In the genomic region with DNA sequence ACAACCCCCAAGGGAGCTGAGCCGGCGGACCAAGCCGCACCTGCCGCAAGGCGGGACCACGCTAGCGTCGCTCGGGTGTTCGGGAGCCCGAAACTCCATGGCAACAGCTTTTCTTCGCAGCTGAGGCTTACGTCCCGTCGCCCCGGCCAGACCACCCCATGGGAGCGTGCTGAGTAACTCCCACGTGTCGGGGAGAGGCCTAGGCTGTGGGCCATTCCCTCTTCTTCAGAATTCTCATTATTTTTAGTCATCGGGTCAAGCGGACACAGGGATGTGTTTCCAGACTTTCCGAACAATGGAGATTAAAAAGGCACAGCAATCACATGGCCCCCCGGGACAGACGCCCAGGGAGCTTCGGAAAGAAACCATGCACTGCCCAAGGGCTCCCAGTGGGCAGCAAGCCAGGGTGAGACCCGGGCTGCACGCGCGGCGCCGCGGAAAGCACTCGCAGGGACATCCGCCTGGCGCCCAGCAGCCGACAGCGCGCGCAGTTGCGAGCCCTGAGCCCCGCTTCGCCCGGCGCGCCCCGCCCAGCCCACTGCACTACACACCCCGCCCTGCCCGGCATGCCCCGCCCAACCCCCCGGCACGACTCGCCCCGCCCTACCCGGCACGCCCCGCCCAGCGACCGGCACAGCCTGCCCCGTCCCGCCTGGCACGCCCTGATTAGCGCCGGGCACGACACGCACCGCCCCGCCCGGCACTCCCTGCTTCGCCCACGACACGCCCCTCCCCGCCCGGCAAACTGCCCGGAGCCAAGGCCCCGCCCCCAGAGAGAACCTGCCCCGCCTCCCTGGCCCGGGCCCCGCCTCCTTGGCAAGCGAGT, we compare ENCODE assay signal across 8 cellular contexts. TPM values are rescaled to one million over a fixed set of nuclear protein-coding genes. Genes with fewer than 3 reads are reported as not detected.
A peak's percentile ranks its signal among the peaks of the same experiment; 100 is the strongest.
DNase-seq lines count a peak whose midpoint lies in the region; ATAC-seq and TF ChIP-seq lines count a peak whose summit lies in the region.

No MANE protein-coding gene starts in this region.

- H3K4me3 ChIP-seq in CD8-positive, alpha-beta T cell (ENCODE audit: low read depth, low read length) = peak overlapping the region; percentile 92

- no peaks in the 10 kb centered on the region for H3K9me3 Mint-ChIP-seq in CD8-positive, alpha-beta T cell
- H3K9me3 Mint-ChIP-seq in activated CD8-positive, alpha-beta T cell treated with anti-CD3 and anti-CD28 coated beads for 36 hours = no peaks in the 10 kb centered on the region

- H3K27me3 Mint-ChIP-seq in CD8-positive, alpha-beta T cell (ENCODE audit: low read depth) = no peaks in the 10 kb centered on the region
- H3K27me3 Mint-ChIP-seq in activated CD8-positive, alpha-beta T cell treated with anti-CD3 and anti-CD28 coated beads for 36 hours = peaks cover 9% of the 10 kb centered on the region

- peaks cover 12% of the 10 kb centered on the region for H3K4me1 ChIP-seq in CD8-positive, alpha-beta T cell (ENCODE audit: insufficient read depth, low read length)

- H3K36me3 Mint-ChIP-seq in CD8-positive, alpha-beta T cell = peaks cover 3% of the 10 kb centered on the region
- no peaks in the 10 kb centered on the region for H3K36me3 Mint-ChIP-seq in activated CD8-positive, alpha-beta T cell treated with anti-CD3 and anti-CD28 coated beads for 36 hours (ENCODE audit: low read depth)

- peak; percentile 94 for ATAC-seq in CD8-positive, alpha-beta T cell
- peak; percentile 89 for ATAC-seq in GM19455 (IDR thresholded peaks at IDR 0.05; ENCODE audit: unreplicated experiment)
- peak; percentile 97 for ATAC-seq in activated CD8-positive, alpha-beta T cell treated with anti-CD3 and anti-CD28 coated beads for 36 hours

- H3K27ac ChIP-seq in CD8-positive, alpha-beta T cell (ENCODE audit: low read depth, low read length) = peak overlapping the region; percentile 64

- intact Hi-C loops in CD8-positive, alpha-beta T cell (cut with DNase I, micrococcal nuclease) = loop anchor here (1.0 to 10.0 kb wide), 7 partner anchors 28 to 1234 kb away; partner anchors contain the start of genes ATG2B (in 2 of the 2), DICER1 (in 2 of the 2), GSKIP (in 2 of the 2) and PAPOLA (in 2 of the 2)
- intact Hi-C loops in activated CD8-positive, alpha-beta T cell treated with anti-CD3 and anti-CD28 coated beads for 36 hours (cut with micrococcal nuclease) = loop anchor here (2.0 kb wide), 1 partner anchor 29 kb away; the partner anchor contains the start of genes ATG2B and GSKIP

- CTCF ChIA-PET in CD8-positive, alpha-beta T cell (lab: Charles Lee) = interaction anchor here (0.8 to 0.9 kb wide), 2 partner anchors 10 to 34 kb away, joined by 3 read pairs; no protein-coding TSS in a partner anchor
- CTCF ChIA-PET in activated CD8-positive, alpha-beta T cell treated with anti-CD3 and anti-CD28 coated beads for 36 hours (lab: Charles Lee) = interaction anchor here (1.3 kb wide), 1 partner anchor 10 kb away, joined by 7 read pairs; no protein-coding TSS in a partner anchor

- TF ChIP-seq CTCF in CD8-positive, alpha-beta T cell (IDR thresholded peaks at IDR 0.05) = no peak
- no peak for TF ChIP-seq CTCF in activated CD8-positive, alpha-beta T cell treated with anti-CD3 and anti-CD28 coated beads for 36 hours (IDR thresholded peaks at IDR 0.05)

- POLR2A ChIA-PET in CD8-positive, alpha-beta T cell (lab: Charles Lee) = interaction anchor here (0.6 to 1.2 kb wide), 4 partner anchors 10 to 32 kb away, joined by 3 to 4 read pairs (median 3); partner anchors contain the start of genes ATG2B and GSKIP
- POLR2A ChIA-PET in activated CD8-positive, alpha-beta T cell treated with anti-CD3 and anti-CD28 coated beads for 36 hours (lab: Charles Lee) = interaction anchor here (0.8 to 3.2 kb wide), 6 partner anchors 11 to 40 kb away, joined by 3 to 15 read pairs (median 4); partner anchors contain the start of genes ATG2B and GSKIP

- H3K4me1 Mint-ChIP-seq in CD8-positive, alpha-beta T cell (ENCODE audit: low read depth) = peaks cover 12% of the 10 kb centered on the region
- peaks cover 6% of the 10 kb centered on the region for H3K4me1 Mint-ChIP-seq in activated CD8-positive, alpha-beta T cell treated with anti-CD3 and anti-CD28 coated beads for 36 hours (ENCODE audit: low read depth)

- peak; percentile 97 to 100 (median 100) for DNase-seq in CD8-positive, alpha-beta T cell
- peak; percentile 99 for DNase-seq in HK-2 (ENCODE audit: unreplicated experiment)
- peak; percentile 75 for DNase-seq in NCI-H82 treated with DMSO at 0.1 percent for 48 hours (lab: John Stamatoyannopoulos, UW; ENCODE audit: unreplicated experiment)
- peak; percentile 99 for DNase-seq in activated CD8-positive, alpha-beta T cell treated with anti-CD3 and anti-CD28 coated beads for 36 hours
- peak; percentile 99 for DNase-seq in effector CD4-positive, alpha-beta T cell
- peak; percentile 91 for DNase-seq in medulla oblongata (ENCODE audit: extremely low spot score)
- peak; percentile 98 to 100 (median 99) for DNase-seq in stimulated activated CD4-positive, alpha-beta T cell treated with anti-CD3 and anti-CD28 coated beads, TNF-alpha, amount 100 ng/mL, for 48 hours (ENCODE audit: low read depth in 3 of 3)

- no peaks in the 10 kb centered on the region for H3K36me3 ChIP-seq in CD8-positive, alpha-beta T cell (ENCODE audit: insufficient read depth, low read length)

- peak overlapping the region; percentile 90 for H3K4me3 Mint-ChIP-seq in CD8-positive, alpha-beta T cell
- peak overlapping the region; percentile 89 for H3K4me3 Mint-ChIP-seq in activated CD8-positive, alpha-beta T cell treated with anti-CD3 and anti-CD28 coated beads for 36 hours

- H3K27ac Mint-ChIP-seq in CD8-positive, alpha-beta T cell = peak overlapping the region; percentile 49
- H3K27ac Mint-ChIP-seq in activated CD8-positive, alpha-beta T cell treated with anti-CD3 and anti-CD28 coated beads for 36 hours = peak overlapping the region; percentile 87

- H3K27me3 ChIP-seq in CD8-positive, alpha-beta T cell (ENCODE audit: insufficient read depth, low read length) = no peaks in the 10 kb centered on the region

- no peaks in the 10 kb centered on the region for H3K9me3 ChIP-seq in CD8-positive, alpha-beta T cell (ENCODE audit: low read length)

RNA-seq across cellular contexts. Expression of gene AK7, which starts 0.4 kb away (rescaled TPM):
- total RNA-seq in CD8-positive, alpha-beta T cell = not detected
- total RNA-seq in activated CD8-positive, alpha-beta T cell treated with anti-CD3 and anti-CD28 coated beads for 36 hours = 1 to 10 TPM; 1.2 to 1.7 TPM

RNA-seq across cellular contexts. Expression of gene GSKIP, which starts 28.2 kb away (rescaled TPM):
- 10 to 100 TPM in 1 of 2 experiments, 1 to 10 TPM in 1; 9.4 to 13.5 TPM for total RNA-seq in CD8-positive, alpha-beta T cell
- 10 to 100 TPM; 21.8 to 21.9 TPM for total RNA-seq in activated CD8-positive, alpha-beta T cell treated with anti-CD3 and anti-CD28 coated beads for 36 hours

RNA-seq across cellular contexts. Expression of gene ATG2B, which starts 28.4 kb away (rescaled TPM):
- 10 to 100 TPM; 16.0 to 17.9 TPM for total RNA-seq in CD8-positive, alpha-beta T cell
- total RNA-seq in activated CD8-positive, alpha-beta T cell treated with anti-CD3 and anti-CD28 coated beads for 36 hours = 10 to 100 TPM; 12.9 to 13.3 TPM

Comparison
In these comparisons a context has a peak if more than half of its experiments do, and no peak if none do; other contexts are left out.
1. Peak in every context shown above with its lines: DNase-seq, ATAC-seq, H3K4me3 ChIP-seq and H3K27ac ChIP-seq.